Comparison of ENCODE assay signal across 13 cellular contexts in genomic region chr19:19171821-19172532, GRCh38. TPM values are rescaled to one million over a fixed set of nuclear protein-coding genes. Genes with fewer than 3 reads are reported as not detected.
DNase-seq lines count a peak whose midpoint lies in the region; ATAC-seq, FAIRE-seq and TF ChIP-seq lines count a peak whose summit lies in the region.
"Had no signal": no experiment of that assay in that cellular context is flagged by ENCODE, and none has a peak within 500 bp of the region (broad histone marks: within the 10 kb centered on the region; RNA-seq: fewer than 3 reads in every experiment).

No MANE protein-coding gene starts in this region.

- no peak for FAIRE-seq in pancreas (lab: Jason Lieb, UNC)
- FAIRE-seq: TTC549 had no signal

- ATAC-seq in pancreas: no peak

- H3K4me1 ChIP-seq in adipocyte (ENCODE audit: control insufficient read depth, insufficient read depth, low read length): peaks cover 38% of the 10 kb centered on the region
- no peaks in the 10 kb centered on the region for H3K4me1 ChIP-seq in pancreas

- H3K9me3 ChIP-seq in adipocyte (ENCODE audit: control insufficient read depth, low read length) (no peaks in the 10 kb centered on the region), pancreas (no peaks in the 10 kb centered on the region)
- H3K9me3 ChIP-seq: heart right ventricle, stomach had no signal

- POLR2A ChIA-PET in GM10248 (lab: Yijun Ruan, JAX): no interaction called here

- no peak overlapping the region for H3K27ac Mint-ChIP-seq in mesothelial cell of epicardium

- CTCF ChIA-PET in GM10248 (lab: Yijun Ruan, JAX): interaction anchor here (1.4 to 14.0 kb wide), 3 partner anchors 15 to 26 kb away, joined by 4 to 302 read pairs (median 6); no protein-coding TSS in a partner anchor

- DNase-seq in GM10248 (ENCODE audit: extremely low spot score): peak; percentile 81
- peak; percentile 34 for DNase-seq in LHCN-M2 (ENCODE audit: low read depth)
- DNase-seq in adipocyte (ENCODE audit: low read depth): peak; percentile 90
- peak; percentile 67 for DNase-seq in myocyte (ENCODE audit: low read depth)
- no peak for DNase-seq in pancreas
- DNase-seq in amniotic stem cell (lab: John Stamatoyannopoulos, UW): no peak
- no peak for DNase-seq in 8988T
- DNase-seq in mesothelial cell of epicardium (ENCODE audit: low spot score in 2 of 2, unreplicated experiment in 2 of 2): no peak
- DNase-seq: activated T-cell treated with anti-CD3 and anti-CD28 coated beads, Interleukin-2, amount 50 U/mL, for 48 hours; heart right ventricle; NCI-H345; stomach had no signal

- TF ChIP-seq CTCF in GM10248 (IDR thresholded peaks at IDR 0.05; ENCODE audit: control extremely low read depth, extremely low read depth, low read depth, missing control alignments) (no peak), pancreas (IDR thresholded peaks at IDR 0.05) (no peak), mesothelial cell of epicardium (IDR thresholded peaks at IDR 0.05; ENCODE audit: unreplicated experiment) (no peak)

- H3K4me3 ChIP-seq in adipocyte (ENCODE audit: low read length) (peak overlapping the region; percentile 8), pancreas (no peak overlapping the region)
- H3K4me3 ChIP-seq: heart right ventricle, stomach had no signal

- no peaks in the 10 kb centered on the region for H3K9me3 Mint-ChIP-seq in mesothelial cell of epicardium

- H3K27me3 ChIP-seq in adipocyte (replicated peaks; ENCODE audit: control insufficient read depth, insufficient read depth, low read length) (no peaks in the 10 kb centered on the region), pancreas (no peaks in the 10 kb centered on the region)
- H3K27me3 ChIP-seq: heart right ventricle had no signal

- H3K27me3 Mint-ChIP-seq in mesothelial cell of epicardium (ENCODE audit: low read depth): peaks cover 19% of the 10 kb centered on the region

- intact Hi-C loops in pancreas (cut with DNase I): no loop called here

- no peak overlapping the region for H3K27ac ChIP-seq in pancreas
- H3K27ac ChIP-seq: heart right ventricle, stomach had no signal

- H3K36me3 ChIP-seq in adipocyte (ENCODE audit: control insufficient read depth, insufficient read depth, low read length, severe bottlenecking) (peaks cover 3% of the 10 kb centered on the region), pancreas (peaks cover 0 to 4% (median 0%) of the 10 kb centered on the region in 3 donors)

- 49 to 69% methylated on average over 8 of the region's 8 CpGs for WGBS in pancreas, 2 donors

- peaks cover 19% of the 10 kb centered on the region for H3K4me1 Mint-ChIP-seq in mesothelial cell of epicardium

- H3K36me3 Mint-ChIP-seq in mesothelial cell of epicardium: peaks cover 2% of the 10 kb centered on the region

- H3K4me3 Mint-ChIP-seq in mesothelial cell of epicardium: no peak overlapping the region

- H3K9ac ChIP-seq in adipocyte (ENCODE audit: low read length): peak overlapping the region; percentile 25

RNA-seq across cellular contexts. Expression of gene MEF2B, which starts 1.9 kb away (rescaled TPM):
- total RNA-seq in LHCN-M2 (2014; rRNA removed) (0.17 and 0.32 TPM in 2 replicates), myocyte (not detected in 2 replicates), pancreas (1 to 10 TPM in 2 of 6 donors, under 1 TPM in 4; 0.34 to 1.5 (median 0.89) TPM), mesothelial cell of epicardium (1.4 to 2.9 TPM (median 2.8 TPM) in 3 replicates)
- polyA plus RNA-seq in LHCN-M2 (2012): 0.11 TPM
- polyA plus RNA-seq in myocyte (2012): 0.33 TPM
- polyA plus RNA-seq in pancreas: 1 to 10 TPM; 1.7 to 2.8 TPM

RNA-seq across cellular contexts. Expression of gene BORCS8, which starts 20.0 kb away (rescaled TPM):
- total RNA-seq in LHCN-M2 (2014; rRNA removed) (19.6 and 27.0 TPM in 2 replicates), myocyte (12.7 and 15.4 TPM in 2 replicates), pancreas (10 to 100 TPM in 4 of 6 donors, 1 to 10 TPM in 2; 7.2 to 13.7 (median 10.3) TPM), mesothelial cell of epicardium (26.4 to 28.4 TPM (median 26.7 TPM) in 3 replicates)
- polyA plus RNA-seq in LHCN-M2 (2012): 32.6 TPM
- polyA plus RNA-seq in myocyte (2012): 23.9 TPM
- 10 to 100 TPM; 25.9 to 28.9 TPM for polyA plus RNA-seq in pancreas

RNA-seq across cellular contexts. Expression of gene RFXANK, which starts 20.1 kb away (rescaled TPM):
- total RNA-seq in LHCN-M2 (2014; rRNA removed): 66.9 and 71.8 TPM in 2 replicates
- 105 TPM for polyA plus RNA-seq in LHCN-M2 (2012)
- total RNA-seq in myocyte: 46.4 and 55.4 TPM in 2 replicates
- 78.6 TPM for polyA plus RNA-seq in myocyte (2012)
- 10 to 100 TPM; 21.0 to 40.4 (median 30.8) TPM for total RNA-seq in pancreas
- polyA plus RNA-seq in pancreas: 100 to 1,000 TPM in 1 of 2 donors, 10 to 100 TPM in 1; 83.1 to 111 TPM
- total RNA-seq in mesothelial cell of epicardium: 90.4 to 93.6 TPM (median 92.0 TPM) in 3 replicates

RNA-seq across cellular contexts. Expression of gene NR2C2AP, which starts 31.2 kb away (rescaled TPM):
- total RNA-seq in LHCN-M2 (2014; rRNA removed) (16.0 and 19.7 TPM in 2 replicates), myocyte (6.9 and 9.7 TPM in 2 replicates), pancreas (1 to 10 TPM; 6.8 to 9.8 (median 8.3) TPM), mesothelial cell of epicardium (9.4 to 11.8 TPM (median 10.1 TPM) in 3 replicates)
- 13.1 TPM for polyA plus RNA-seq in LHCN-M2 (2012)
- 9.4 TPM for polyA plus RNA-seq in myocyte (2012)
- polyA plus RNA-seq in pancreas: 10 to 100 TPM; 15.7 to 19.1 TPM

RNA-seq across cellular contexts. Expression of gene TMEM161A, which starts 33.7 kb away (rescaled TPM):
- total RNA-seq in LHCN-M2 (2014; rRNA removed) (26.1 and 26.7 TPM in 2 replicates), myocyte (38.0 and 48.0 TPM in 2 replicates), pancreas (10 to 100 TPM; 10.5 to 14.6 (median 11.7) TPM), mesothelial cell of epicardium (45.5 to 48.4 TPM (median 46.5 TPM) in 3 replicates)
- 17.9 TPM for polyA plus RNA-seq in LHCN-M2 (2012)
- polyA plus RNA-seq in myocyte (2012): 28.7 TPM
- polyA plus RNA-seq in pancreas: 10 to 100 TPM; 35.2 to 35.6 TPM

Comparison
In these comparisons a context has a peak if more than half of its experiments do, and no peak if none do; other contexts are left out.
1. DNase-seq: peak in GM10248 (single experiment), LHCN-M2 (single experiment), adipocyte (single experiment) and myocyte (single experiment); none in pancreas (0 of 6), amniotic stem cell (single experiment), 8988T (single experiment) and mesothelial cell of epicardium (0 of 2).